ENCODE assay signal across 15 cellular contexts in genomic region chr22:17260950-17261349, GRCh38. TPM values are rescaled to one million over a fixed set of nuclear protein-coding genes. Genes with fewer than 3 reads are reported as not detected.
DNase-seq lines count a peak whose midpoint lies in the region; ATAC-seq, FAIRE-seq and TF ChIP-seq lines count a peak whose summit lies in the region.
"Had no signal": no experiment of that assay in that cellular context is flagged by ENCODE, and none has a peak within 500 bp of the region (broad histone marks: within the 10 kb centered on the region; RNA-seq: fewer than 3 reads in every experiment).

No MANE protein-coding gene starts in this region.

- H3K27me3 Mint-ChIP-seq in stimulated activated naive CD8-positive, alpha-beta T cell treated with anti-CD3 and anti-CD28 coated beads, Interleukin-15, amount 100 ng/mL, for 72 hours, result no peaks in the 10 kb centered on the region
- H3K27me3 Mint-ChIP-seq in mesothelial cell of epicardium (ENCODE audit: low read depth), result no peaks in the 10 kb centered on the region

- no peaks in the 10 kb centered on the region for H3K9me3 ChIP-seq in K562 (replicated peaks; ENCODE audit: control insufficient read depth, insufficient read depth, low read depth, low read length)

- peaks cover 32 to 68% of the 10 kb centered on the region in 2 experiments for H3K27me3 ChIP-seq in K562 (ENCODE audit: control insufficient read depth in 2 of 2, insufficient read depth in 2 of 2, low read length in 2 of 2)
- H3K27me3 ChIP-seq: brain microvascular endothelial cell had no signal

- TF ChIP-seq RAD21 in K562 (CRISPR knock-in tag; conservative IDR thresholded peaks at IDR 0.05 in 1 of 2, IDR thresholded peaks at IDR 0.05 in 1 of 2), result no peak

- H3K4me3 ChIP-seq in K562, result no peak overlapping the region

- BruUV-seq in K562 (replicated peaks; lab: Mats Ljungman, UMichigan), result no TSS peak

- H3K9ac ChIP-seq in K562 (ENCODE audit: insufficient read depth in 1 of 2, low read depth in 2 of 2, low read length in 2 of 2), result no peak overlapping the region
- H3K9ac ChIP-seq: parathyroid adenoma had no signal

- no peaks in the 10 kb centered on the region for H3K9me1 ChIP-seq in K562 (ENCODE audit: control insufficient read depth, insufficient read depth, low read length)

- POLR2A ChIA-PET in K562 (lab: Yijun Ruan, JAX), result interaction anchor here (0.8 to 1.1 kb wide), 3 partner anchors 47 to 198 kb away, joined by 3 to 5 read pairs (median 3); no protein-coding TSS in a partner anchor

- intact Hi-C loops in K562 (cut with micrococcal nuclease), result no loop called here

- H4K20me1 ChIP-seq in K562 (replicated peaks; ENCODE audit: control insufficient read depth, insufficient read depth, low read length), result no peaks in the 10 kb centered on the region

- no peak for ATAC-seq in stimulated activated naive CD8-positive, alpha-beta T cell treated with anti-CD3 and anti-CD28 coated beads, Interleukin-15, amount 100 ng/mL, for 72 hours
- no peak for ATAC-seq in stimulated activated naive CD8-positive, alpha-beta T cell treated with anti-CD3 and anti-CD28 coated beads, Interleukin-15, Interleukin-2, amounts not matched to agents 100 U/mL and 50 U/mL, for 24 hours
- ATAC-seq in K562 (peak; percentile 68), HG02981 (IDR thresholded peaks at IDR 0.05; ENCODE audit: unreplicated experiment) (no peak), HG02623 (IDR thresholded peaks at IDR 0.05; ENCODE audit: unreplicated experiment) (no peak)

- no peak for TF ChIP-seq POLR2A in K562 (conservative IDR thresholded peaks at IDR 0.05)

- 2% methylated on average over 8 of the region's 8 CpGs for WGBS in K562 (ENCODE audit: insufficient coverage, low coverage, missing lambda C conversion rate)

- TF ChIP-seq EP300 in K562 (IDR thresholded peaks at IDR 0.05; ENCODE audit: low read length), result no peak

- DNase-seq in stimulated activated naive CD8-positive, alpha-beta T cell treated with anti-CD3 and anti-CD28 coated beads, Interleukin-15, amount 100 ng/mL, for 72 hours, result no peak
- no peak for DNase-seq in stimulated activated naive CD8-positive, alpha-beta T cell treated with anti-CD3 and anti-CD28 coated beads, Interleukin-15, Interleukin-2, amounts not matched to agents 100 U/mL and 50 U/mL, for 24 hours
- DNase-seq in K562 (ENCODE audit: extremely low read depth in 1 of 4, low spot score in 3 of 4), result no peak
- DNase-seq in mesothelial cell of epicardium (ENCODE audit: low spot score in 2 of 2, unreplicated experiment in 2 of 2), result no peak
- no peak for DNase-seq in AG08395 (ENCODE audit: low spot score)
- no peak for DNase-seq in EL
- DNase-seq: brain microvascular endothelial cell, GOT3, mammary epithelial cell, NCI-H446, T-helper 1 cell had no signal

- no peak overlapping the region for H3K27ac ChIP-seq in K562 (ENCODE audit: extremely low read depth, low read depth, low read length)
- H3K27ac ChIP-seq: brain microvascular endothelial cell, HL-60, parathyroid adenoma had no signal

- H3K9me3 Mint-ChIP-seq in stimulated activated naive CD8-positive, alpha-beta T cell treated with anti-CD3 and anti-CD28 coated beads, Interleukin-15, amount 100 ng/mL, for 72 hours, result no peaks in the 10 kb centered on the region
- no peaks in the 10 kb centered on the region for H3K9me3 Mint-ChIP-seq in mesothelial cell of epicardium

- no peaks in the 10 kb centered on the region for H3K79me2 ChIP-seq in K562 (ENCODE audit: control insufficient read depth, insufficient read depth, low read length)
- H3K79me2 ChIP-seq: parathyroid adenoma had no signal

- no peak overlapping the region for H2AFZ ChIP-seq in K562 (ENCODE audit: low read depth, low read length)
- H2AFZ ChIP-seq: parathyroid adenoma had no signal

- peak overlapping the region; percentile 5 to 83 for H3K27ac Mint-ChIP-seq in stimulated activated naive CD8-positive, alpha-beta T cell treated with anti-CD3 and anti-CD28 coated beads, Interleukin-15, amount 100 ng/mL, for 72 hours
- H3K27ac Mint-ChIP-seq in mesothelial cell of epicardium, result peak overlapping the region; percentile 58

- H3K36me3 ChIP-seq in K562 (ENCODE audit: control insufficient read depth, insufficient read depth, low read length), result no peaks in the 10 kb centered on the region
- H3K36me3 ChIP-seq: brain microvascular endothelial cell had no signal

- no peak for FAIRE-seq in K562 (lab: Jason Lieb, UNC)

- H3K4me1 Mint-ChIP-seq in stimulated activated naive CD8-positive, alpha-beta T cell treated with anti-CD3 and anti-CD28 coated beads, Interleukin-15, amount 100 ng/mL, for 72 hours, result peaks cover 41% of the 10 kb centered on the region
- H3K4me1 Mint-ChIP-seq in mesothelial cell of epicardium, result peaks cover 57% of the 10 kb centered on the region

- TF ChIP-seq CTCF in K562 (IDR thresholded peaks at IDR 0.05 in 2 of 3, conservative IDR thresholded peaks at IDR 0.05 in 1 of 3; ENCODE audit: insufficient read depth in 2 of 3, low read depth in 1 of 3, low read length in 3 of 3), result no peak
- TF ChIP-seq CTCF in mesothelial cell of epicardium (IDR thresholded peaks at IDR 0.05; ENCODE audit: unreplicated experiment), result no peak

- H3K36me3 Mint-ChIP-seq in mesothelial cell of epicardium, result no peaks in the 10 kb centered on the region

- in situ Hi-C loops in K562 (cut with MboI), result no loop called here

- H3K4me2 ChIP-seq in K562 (ENCODE audit: insufficient read depth, low read length), result no peak overlapping the region

- H3K4me1 ChIP-seq in K562 (replicated peaks in 1 of 2; ENCODE audit: control insufficient read depth in 2 of 2, insufficient read depth in 2 of 2, low read length in 2 of 2), result no peaks in the 10 kb centered on the region
- H3K4me1 ChIP-seq: parathyroid adenoma had no signal

- CTCF ChIA-PET in K562 (lab: Yijun Ruan, JAX; ENCODE audit: low intra/inter-chr PET ratio), result no interaction called here

- no peak overlapping the region for H3K4me3 Mint-ChIP-seq in stimulated activated naive CD8-positive, alpha-beta T cell treated with anti-CD3 and anti-CD28 coated beads, Interleukin-15, amount 100 ng/mL, for 72 hours
- H3K4me3 Mint-ChIP-seq in mesothelial cell of epicardium, result no peak overlapping the region

RNA-seq across cellular contexts. Expression of gene ADA2, which starts 41.7 kb away (rescaled TPM):
- total RNA-seq in K562 (2011; cell fraction: chromatin; rRNA removed; ENCODE audit: low replicate concordance), result not detected in 2 replicates
- total RNA-seq in K562 (2011; cell fraction: nucleolus; rRNA removed), result not detected in 2 replicates
- total RNA-seq in K562 (2011; cell fraction: nucleoplasm; rRNA removed), result not detected in 2 replicates
- not detected in 2 replicates for total RNA-seq in K562 (2014; rRNA removed)
- not detected in 2 replicates for total RNA-seq in K562 (2014; rRNA removed; fragmentation: Illumina TruSeq; extraction: Trizol)
- total RNA-seq in K562 (2015; rRNA removed; fragmentation: Illumina TruSeq; extraction: Trizol), result not detected in 2 replicates
- 0.20 and 0.44 TPM in 2 replicates for total RNA-seq in K562 (2021)
- polyA plus RNA-seq in K562 (2011; rRNA removed), result not detected in 2 replicates
- not detected in 2 replicates for polyA plus RNA-seq in K562 (2011; cell fraction: cytosol; rRNA removed)
- polyA plus RNA-seq in K562 (2011; cell fraction: nucleus; rRNA removed), result not detected in 2 replicates
- 0.10 TPM in 1 of 2 replicates, not detected in the other for polyA plus RNA-seq in K562 (2012)
- not detected in 2 replicates for polyA plus RNA-seq in K562 (2014; fragmentation: Illumina TruSeq; extraction: Trizol)
- not detected for polyA plus RNA-seq in K562 (2014; fragmentation: Nextera tagmentation; extraction: Ambion mirVana)
- polyA plus RNA-seq in K562 (2014; rRNA removed), result not detected in 2 replicates
- polyA minus RNA-seq in K562 (2011; rRNA and poly(A)+ RNA removed), result not detected in 2 replicates
- not detected in 2 replicates for polyA minus RNA-seq in K562 (2011; cell fraction: cytosol; rRNA and poly(A)+ RNA removed)
- polyA minus RNA-seq in K562 (2011; cell fraction: nucleus; rRNA and poly(A)+ RNA removed), result not detected in 2 replicates
- total RNA-seq in mesothelial cell of epicardium, result 43.1 to 45.6 TPM (median 44.9 TPM) in 3 replicates

Comparison
In these comparisons a context has a peak if more than half of its experiments do, and no peak if none do; other contexts are left out.
1. RNA of gene ADA2, which starts 41.7 kb away (total RNA-seq): 43.1 to 45.6 TPM in mesothelial cell of epicardium; 0.20 to 0.44 TPM in K562; every median in the first group is over 10 times any median in the second.